Comparison of ENCODE assay signal across 10 cellular contexts in the genomic region with DNA sequence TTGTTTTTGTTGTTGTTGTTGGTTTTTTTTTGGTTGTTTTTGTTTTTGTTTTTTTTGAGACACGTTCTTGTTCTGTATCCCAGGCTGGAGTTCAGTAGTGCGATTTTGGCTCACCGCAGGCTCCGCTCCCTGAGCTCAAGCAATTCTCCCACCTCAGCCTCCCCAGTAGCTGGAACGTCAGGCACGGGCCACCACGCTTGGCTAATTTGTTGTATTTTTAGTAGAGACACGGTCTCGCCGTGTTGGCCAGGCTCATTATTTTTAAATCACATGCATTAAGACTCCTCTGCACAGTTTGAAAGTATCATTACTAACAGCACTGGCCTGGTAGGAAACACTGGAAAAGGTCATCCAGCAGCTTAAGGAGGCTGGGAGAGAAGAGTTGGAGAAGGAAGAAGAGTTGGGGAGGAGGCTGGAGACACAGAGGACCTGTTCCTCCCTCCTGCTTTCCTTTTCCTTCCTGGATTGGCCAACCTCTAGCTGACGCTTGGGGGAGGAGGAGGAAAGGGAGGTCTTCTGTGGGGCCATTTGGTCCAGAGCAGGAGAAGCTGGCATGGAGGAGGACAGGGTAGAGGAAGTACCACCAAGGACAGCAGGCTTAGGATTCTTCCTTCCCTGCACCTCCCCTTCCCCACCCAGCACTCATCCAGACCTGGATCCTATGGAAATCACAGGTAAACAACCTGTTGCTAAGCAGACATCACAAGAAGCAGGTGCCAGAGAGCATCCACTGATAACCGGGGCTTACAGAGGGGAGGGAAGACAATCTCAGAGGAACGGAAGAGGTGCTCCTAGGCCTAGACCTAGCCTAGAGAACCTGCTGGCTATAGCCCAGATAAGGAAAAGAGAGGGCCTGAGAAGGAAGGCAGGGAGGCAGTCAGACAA.
DNase-seq lines count a peak whose midpoint lies in the region; ATAC-seq and TF ChIP-seq lines count a peak whose summit lies in the region.
"Had no signal": no experiment of that assay in that cellular context is flagged by ENCODE, and none has a peak within 500 bp of the region (broad histone marks: within the 10 kb centered on the region; RNA-seq: fewer than 3 reads in every experiment).

No MANE protein-coding gene starts in this region.

- H3K4me2 ChIP-seq in Loucy (ENCODE audit: low read depth, low read length, poor library complexity, severe bottlenecking) = peak overlapping the region; percentile 88

- H3K36me3 Mint-ChIP-seq in endodermal cell (ENCODE audit: low read depth) (peaks cover 11% of the 10 kb centered on the region), nephron progenitor cell (ENCODE audit: low read depth) (no peaks in the 10 kb centered on the region)

- no peaks in the 10 kb centered on the region for H3F3A ChIP-seq in Loucy (ENCODE audit: low read depth)

- peak overlapping the region; percentile 69 for H3K9ac ChIP-seq in Loucy (ENCODE audit: low read depth, low read length, poor library complexity, severe bottlenecking)
- H3K9ac ChIP-seq in endodermal cell (ENCODE audit: extremely low read depth, low read length, poor library complexity, severe bottlenecking) = no peak overlapping the region
- H3K9ac ChIP-seq: parathyroid adenoma had no signal

- TF ChIP-seq CTCF in Loucy (conservative IDR thresholded peaks at IDR 0.05; ENCODE audit: low read length) = no peak
- TF ChIP-seq CTCF in endodermal cell (conservative IDR thresholded peaks at IDR 0.05) = no peak
- no peak for TF ChIP-seq CTCF in nephron progenitor cell (IDR thresholded peaks at IDR 0.05)

- H3K4me1 Mint-ChIP-seq in endodermal cell (peaks cover 59% of the 10 kb centered on the region), nephron progenitor cell (peaks cover 78% of the 10 kb centered on the region)

- no peaks in the 10 kb centered on the region for H3K36me3 ChIP-seq in Loucy (ENCODE audit: insufficient read depth, low read length)
- H3K36me3 ChIP-seq in endodermal cell (ENCODE audit: control insufficient read depth, insufficient read depth, low read length) = no peaks in the 10 kb centered on the region
- H3K36me3 ChIP-seq: SJSA1 had no signal

- DNase-seq in COLO668 (lab: John Stamatoyannopoulos, UW; ENCODE audit: unreplicated experiment) = peak; percentile 64
- DNase-seq in endodermal cell = no peak
- DNase-seq in nephron progenitor cell = no peak
- DNase-seq in glomerular visceral epithelial cell (ENCODE audit: extremely low spot score) = no peak
- DNase-seq: NCI-H187 had no signal

- H4K20me1 ChIP-seq in Loucy (ENCODE audit: insufficient read depth, low read length, poor library complexity, severe bottlenecking) = no peaks in the 10 kb centered on the region

- ATAC-seq in HG02970 (IDR thresholded peaks at IDR 0.05; ENCODE audit: low FRiP score, unreplicated experiment) (no peak), GM21737 (IDR thresholded peaks at IDR 0.05; ENCODE audit: unreplicated experiment) (no peak)

- H3K9me3 Mint-ChIP-seq in endodermal cell = no peaks in the 10 kb centered on the region
- no peaks in the 10 kb centered on the region for H3K9me3 Mint-ChIP-seq in nephron progenitor cell

- H3K9me2 ChIP-seq in Loucy (replicated peaks; ENCODE audit: low read depth, low read length) = no peaks in the 10 kb centered on the region

- H3K27me3 Mint-ChIP-seq in endodermal cell (ENCODE audit: insufficient read depth) = peaks cover 3% of the 10 kb centered on the region
- peaks cover 51% of the 10 kb centered on the region for H3K27me3 Mint-ChIP-seq in nephron progenitor cell (ENCODE audit: low read depth, poor library complexity)

- no peak overlapping the region for H3K27ac ChIP-seq in endodermal cell (ENCODE audit: low read depth, low read length)
- H3K27ac ChIP-seq: parathyroid adenoma, SJSA1 had no signal

- peak overlapping the region; percentile 69 for H3K4me3 Mint-ChIP-seq in endodermal cell
- no peak overlapping the region for H3K4me3 Mint-ChIP-seq in nephron progenitor cell

- H3K4me1 ChIP-seq in Loucy (ENCODE audit: insufficient read depth, low read length, poor library complexity, severe bottlenecking) (peaks cover 55% of the 10 kb centered on the region), endodermal cell (ENCODE audit: control insufficient read depth, insufficient read depth, low read length) (peaks cover 21% of the 10 kb centered on the region)

- H3K27ac Mint-ChIP-seq in endodermal cell (peak overlapping the region; percentile 84), nephron progenitor cell (peak overlapping the region; percentile 27)

- peak overlapping the region; percentile 60 for H3K4me3 ChIP-seq in Loucy (ENCODE audit: low read length, poor library complexity, severe bottlenecking)
- no peak overlapping the region for H3K4me3 ChIP-seq in endodermal cell (ENCODE audit: low read length)
- H3K4me3 ChIP-seq: SJSA1 had no signal

- H3K79me2 ChIP-seq in Loucy (ENCODE audit: insufficient read depth, low read length) = no peaks in the 10 kb centered on the region
- H3K79me2 ChIP-seq: parathyroid adenoma had no signal

- H3K27me3 ChIP-seq in Loucy (ENCODE audit: insufficient read depth, low read length, poor library complexity, severe bottlenecking) = no peaks in the 10 kb centered on the region
- no peaks in the 10 kb centered on the region for H3K27me3 ChIP-seq in endodermal cell (ENCODE audit: control insufficient read depth, insufficient read depth, low read length, poor library complexity, severe bottlenecking)
- H3K27me3 ChIP-seq: SJSA1 had no signal

- H3K9me3 ChIP-seq in Loucy (ENCODE audit: insufficient read depth, low read depth, low read length) = no peaks in the 10 kb centered on the region
- H3K9me3 ChIP-seq in endodermal cell (ENCODE audit: control insufficient read depth, low read length) = no peaks in the 10 kb centered on the region
- H3K9me3 ChIP-seq: SJSA1 had no signal

- no peak overlapping the region for H2AFZ ChIP-seq in Loucy (ENCODE audit: low read length)

- WGBS in endodermal cell (ENCODE audit: insufficient coverage in 1 of 2, insufficient read length in 1 of 2), 2 experiments = 83 to 84% methylated on average over 6 to 12 of the region's 13 CpGs
